Comparison of ENCODE assay signal across 9 cellular contexts in the genomic region with DNA sequence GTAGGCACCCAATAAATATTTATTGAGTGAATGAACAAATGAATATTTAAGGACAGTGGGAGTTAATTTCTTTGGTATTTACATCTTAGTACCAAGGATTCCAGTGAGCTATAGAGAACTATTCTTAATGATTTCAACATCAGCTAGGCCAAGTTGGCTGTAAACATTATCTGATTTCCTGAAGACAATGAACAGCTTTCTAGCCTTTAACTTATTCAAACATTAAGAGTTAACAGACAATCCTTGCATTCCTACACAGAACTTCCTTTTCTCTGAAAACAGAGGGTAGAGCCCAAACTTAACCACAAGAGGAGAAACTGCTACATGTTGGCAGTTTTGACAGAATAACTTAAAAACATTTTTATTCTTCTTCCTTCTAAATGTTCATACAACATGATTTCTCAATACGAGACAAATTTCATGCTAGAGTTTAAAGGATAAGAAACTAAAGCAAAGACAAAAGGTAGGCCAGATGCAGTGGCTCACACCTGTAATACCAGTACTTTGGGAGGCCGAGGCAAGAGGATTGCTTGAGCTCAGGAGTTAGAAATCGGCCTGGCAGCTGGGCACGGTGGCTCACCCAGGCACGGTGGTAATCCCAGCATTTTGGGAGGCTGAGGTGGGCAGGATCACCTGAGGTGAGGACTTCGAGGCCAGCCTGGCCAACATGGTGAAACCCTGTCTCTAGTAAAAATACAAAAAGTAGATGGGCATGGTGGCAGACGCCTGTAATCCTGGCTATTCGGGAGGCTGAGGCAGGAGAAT. TPM values are rescaled to one million over a fixed set of nuclear protein-coding genes. Genes with fewer than 3 reads are reported as not detected.
A peak's percentile ranks its signal among the peaks of the same experiment; 100 is the strongest.
DNase-seq lines count a peak whose midpoint lies in the region; ATAC-seq and TF ChIP-seq lines count a peak whose summit lies in the region.
"Had no signal": no experiment of that assay in that cellular context is flagged by ENCODE, and none has a peak within 500 bp of the region (broad histone marks: within the 10 kb centered on the region; RNA-seq: fewer than 3 reads in every experiment).

No MANE protein-coding gene starts in this region.

- TF ChIP-seq CTCF in AG10803 (conservative IDR thresholded peaks at IDR 0.05; ENCODE audit: low read length) (no peak), neural progenitor cell (IDR thresholded peaks at IDR 0.05) (no peak)

- no peaks in the 10 kb centered on the region for H3K9me2 ChIP-seq in GM23248 (ENCODE audit: insufficient read depth)

- peak overlapping the region; percentile 76 for H3K27ac Mint-ChIP-seq in activated T-helper 1 cell treated with anti-CD3 and anti-CD28 coated beads, Interleukin-12 subunit alpha, Interleukin-12 subunit beta, Interleukin-2, Interleukin-4 antibody, amounts not matched to agents 30 ng/mL and 10 ng/mL and 1 ng/mL, durations not matched to agents 14 hours and 24 hours and 36 hours
- peak overlapping the region; percentile 90 for H3K27ac Mint-ChIP-seq in memory B cell
- no peak overlapping the region for H3K27ac Mint-ChIP-seq in neural progenitor cell

- in situ Hi-C loops in GM23248 (cut with MboI): no loop called here

- DNase-seq in AG10803 (ENCODE audit: low read depth): peak; percentile 67
- peak; percentile 13 for DNase-seq in GM23248
- no peak for DNase-seq in activated T-helper 1 cell treated with anti-CD3 and anti-CD28 coated beads, Interleukin-12 subunit alpha, Interleukin-12 subunit beta, Interleukin-2, Interleukin-4 antibody, amounts not matched to agents 30 ng/mL and 10 ng/mL and 1 ng/mL, durations not matched to agents 14 hours and 24 hours and 36 hours (ENCODE audit: low spot score)
- no peak for DNase-seq in memory B cell (ENCODE audit: low spot score in 2 of 2)
- DNase-seq in neural progenitor cell (ENCODE audit: low spot score): no peak
- DNase-seq in putamen (ENCODE audit: low spot score): no peak
- DNase-seq in DMS79 treated with DMSO at 0.1 percent for 48 hours (lab: John Stamatoyannopoulos, UW): no peak

- WGBS in GM23248 (ENCODE audit: low coverage in 1 of 2, low lambda C conversion rate in 2 of 2, missing lambda C conversion rate in 2 of 2), 2 experiments: 79 to 86% methylated on average over 8 of the region's 8 CpGs

- H3K79me2 ChIP-seq in GM23248 (ENCODE audit: insufficient read depth) (peaks cover 90% of the 10 kb centered on the region), neural progenitor cell (ENCODE audit: low read depth) (peaks cover 93% of the 10 kb centered on the region)

- H3K9ac ChIP-seq in GM23248 (0 out of 2 replicates have a peak overlapping the region, but pooled peaks have one; percentile 19), neural progenitor cell (no peak overlapping the region)

- ATAC-seq in memory B cell (ENCODE audit: low read depth): no peak
- no peak for ATAC-seq in GM18519 (IDR thresholded peaks at IDR 0.05; ENCODE audit: low FRiP score, unreplicated experiment)
- ATAC-seq: sciatic nerve had no signal

- H3K4me1 ChIP-seq in GM23248 (ENCODE audit: insufficient read depth): peaks cover 15% of the 10 kb centered on the region
- peaks cover 23% of the 10 kb centered on the region for H3K4me1 ChIP-seq in neural progenitor cell

- peaks cover 22% of the 10 kb centered on the region for H3K36me3 Mint-ChIP-seq in activated T-helper 1 cell treated with anti-CD3 and anti-CD28 coated beads, Interleukin-12 subunit alpha, Interleukin-12 subunit beta, Interleukin-2, Interleukin-4 antibody, amounts not matched to agents 30 ng/mL and 10 ng/mL and 1 ng/mL, durations not matched to agents 14 hours and 24 hours and 36 hours (ENCODE audit: low read depth)
- H3K36me3 Mint-ChIP-seq in memory B cell (peaks cover 5% of the 10 kb centered on the region), neural progenitor cell (peaks cover 2% of the 10 kb centered on the region)

- intact Hi-C loops in activated T-helper 1 cell treated with anti-CD3 and anti-CD28 coated beads, Interleukin-12 subunit alpha, Interleukin-12 subunit beta, Interleukin-2, Interleukin-4 antibody, amounts not matched to agents 30 ng/mL and 10 ng/mL and 1 ng/mL, durations not matched to agents 14 hours and 24 hours and 36 hours (cut with micrococcal nuclease): loop anchor here (5.0 to 10.0 kb wide), 4 partner anchors 88 to 705 kb away; a partner anchor contains a TSS

- peak overlapping the region; percentile 17; the same call in 1 of the 2 replicates for H2AFZ ChIP-seq in GM23248
- H2AFZ ChIP-seq in neural progenitor cell (replicated peaks): no peak overlapping the region

- H4K20me1 ChIP-seq in GM23248 (ENCODE audit: insufficient read depth): no peaks in the 10 kb centered on the region
- peaks cover 25% of the 10 kb centered on the region for H4K20me1 ChIP-seq in neural progenitor cell (ENCODE audit: low read depth)

- H3K9me3 ChIP-seq in GM23248 (ENCODE audit: low read depth) (no peaks in the 10 kb centered on the region), neural progenitor cell (ENCODE audit: low read depth) (no peaks in the 10 kb centered on the region)

- H3K27me3 ChIP-seq in GM23248 (replicated peaks; ENCODE audit: insufficient read depth) (no peaks in the 10 kb centered on the region), neural progenitor cell (no peaks in the 10 kb centered on the region)

- H3K36me3 ChIP-seq in GM23248 (ENCODE audit: low read depth): no peaks in the 10 kb centered on the region
- no peaks in the 10 kb centered on the region for H3K36me3 ChIP-seq in neural progenitor cell

- no peaks in the 10 kb centered on the region for H3K9me3 Mint-ChIP-seq in activated T-helper 1 cell treated with anti-CD3 and anti-CD28 coated beads, Interleukin-12 subunit alpha, Interleukin-12 subunit beta, Interleukin-2, Interleukin-4 antibody, amounts not matched to agents 30 ng/mL and 10 ng/mL and 1 ng/mL, durations not matched to agents 14 hours and 24 hours and 36 hours
- H3K9me3 Mint-ChIP-seq in memory B cell: no peaks in the 10 kb centered on the region
- H3K9me3 Mint-ChIP-seq in neural progenitor cell: no peaks in the 10 kb centered on the region

- H3K4me3 Mint-ChIP-seq in activated T-helper 1 cell treated with anti-CD3 and anti-CD28 coated beads, Interleukin-12 subunit alpha, Interleukin-12 subunit beta, Interleukin-2, Interleukin-4 antibody, amounts not matched to agents 30 ng/mL and 10 ng/mL and 1 ng/mL, durations not matched to agents 14 hours and 24 hours and 36 hours: peak overlapping the region; percentile 100
- H3K4me3 Mint-ChIP-seq in memory B cell (peak overlapping the region; percentile 79), neural progenitor cell (no peak overlapping the region)

- H3K4me2 ChIP-seq in GM23248 (ENCODE audit: unreplicated experiment) (peak overlapping the region; percentile 29), neural progenitor cell (no peak overlapping the region)

- peaks cover 41% of the 10 kb centered on the region for H3K4me1 Mint-ChIP-seq in activated T-helper 1 cell treated with anti-CD3 and anti-CD28 coated beads, Interleukin-12 subunit alpha, Interleukin-12 subunit beta, Interleukin-2, Interleukin-4 antibody, amounts not matched to agents 30 ng/mL and 10 ng/mL and 1 ng/mL, durations not matched to agents 14 hours and 24 hours and 36 hours (ENCODE audit: low read depth)
- H3K4me1 Mint-ChIP-seq in memory B cell (peaks cover 34% of the 10 kb centered on the region), neural progenitor cell (peaks cover 16% of the 10 kb centered on the region)

- H3K27ac ChIP-seq in GM23248 (peak overlapping the region; percentile 18; the same call in 1 of the 2 replicates), neural progenitor cell (no peak overlapping the region)

- H3K27me3 Mint-ChIP-seq in activated T-helper 1 cell treated with anti-CD3 and anti-CD28 coated beads, Interleukin-12 subunit alpha, Interleukin-12 subunit beta, Interleukin-2, Interleukin-4 antibody, amounts not matched to agents 30 ng/mL and 10 ng/mL and 1 ng/mL, durations not matched to agents 14 hours and 24 hours and 36 hours (ENCODE audit: insufficient read depth): no peaks in the 10 kb centered on the region
- H3K27me3 Mint-ChIP-seq in memory B cell: no peaks in the 10 kb centered on the region
- H3K27me3 Mint-ChIP-seq in neural progenitor cell (ENCODE audit: insufficient read depth, low read depth): peaks cover 4% of the 10 kb centered on the region

- H3K4me3 ChIP-seq in AG10803 (ENCODE audit: low read length) (no peak overlapping the region), GM23248 (no peak overlapping the region), neural progenitor cell (no peak overlapping the region)

- H3F3A ChIP-seq in GM23248 (ENCODE audit: insufficient read depth) (peaks cover 13% of the 10 kb centered on the region; the same call in 1 of the 2 replicates), neural progenitor cell (ENCODE audit: low read depth) (peaks cover 18% of the 10 kb centered on the region)

RNA-seq across cellular contexts. Expression of a gene that starts 4.4 kb away (rescaled TPM):
- 14.4 and 18.6 TPM in 2 replicates for total RNA-seq in GM23248 (2014; rRNA removed; shearing (Covaris generic))
- polyA plus RNA-seq in GM23248 (2016; fragmentation: Nextera tagmentation; extraction: Ambion mirVana): 13.2 and 13.6 TPM in 2 replicates
- 45.6 and 49.5 TPM in 2 replicates for total RNA-seq in activated T-helper 1 cell treated with anti-CD3 and anti-CD28 coated beads, Interleukin-12 subunit alpha, Interleukin-12 subunit beta, Interleukin-2, Interleukin-4 antibody, amounts not matched to agents 30 ng/mL and 10 ng/mL and 1 ng/mL, durations not matched to agents 14 hours and 24 hours and 36 hours
- 27.0 and 43.8 TPM in 2 replicates for total RNA-seq in neural progenitor cell (ENCODE audit: low replicate concordance)

RNA-seq across cellular contexts. Expression of a gene that starts 11.6 kb away (rescaled TPM):
- 0.89 and 1.1 TPM in 2 replicates for total RNA-seq in GM23248 (2014; rRNA removed; shearing (Covaris generic))
- 1.4 and 1.8 TPM in 2 replicates for polyA plus RNA-seq in GM23248 (2016; fragmentation: Nextera tagmentation; extraction: Ambion mirVana)
- 26.2 and 28.7 TPM in 2 replicates for total RNA-seq in activated T-helper 1 cell treated with anti-CD3 and anti-CD28 coated beads, Interleukin-12 subunit alpha, Interleukin-12 subunit beta, Interleukin-2, Interleukin-4 antibody, amounts not matched to agents 30 ng/mL and 10 ng/mL and 1 ng/mL, durations not matched to agents 14 hours and 24 hours and 36 hours
- total RNA-seq in neural progenitor cell (ENCODE audit: low replicate concordance): 27.3 and 36.2 TPM in 2 replicates

Comparison
In these comparisons a context has a peak if more than half of its experiments do, and no peak if none do; other contexts are left out.
1. DNase-seq: peak in AG10803 (single experiment) and GM23248 (single experiment); none in activated T-helper 1 cell treated with anti-CD3 and anti-CD28 coated beads, Interleukin-12 subunit alpha, Interleukin-12 subunit beta, Interleukin-2, Interleukin-4 antibody, amounts not matched to agents 30 ng/mL and 10 ng/mL and 1 ng/mL, durations not matched to agents 14 hours and 24 hours and 36 hours (single experiment), memory B cell (0 of 2), neural progenitor cell (single experiment), putamen (single experiment) and DMS79 treated with DMSO at 0.1 percent for 48 hours (single experiment).
2. RNA of a gene that starts 11.6 kb away (total RNA-seq): 27.3 to 36.2 TPM in neural progenitor cell and 26.2 to 28.7 TPM in activated T-helper 1 cell treated with anti-CD3 and anti-CD28 coated beads, Interleukin-12 subunit alpha, Interleukin-12 subunit beta, Interleukin-2, Interleukin-4 antibody, amounts not matched to agents 30 ng/mL and 10 ng/mL and 1 ng/mL, durations not matched to agents 14 hours and 24 hours and 36 hours; 0.89 to 1.1 TPM in GM23248; every median in the first group is over 10 times any median in the second.